Comparison of ENCODE assay signal across 1 cellular context in genomic region chr15:92917606-92918407, GRCh38.
TF ChIP-seq lines count a peak whose summit lies in the region.

No MANE protein-coding gene starts in this region.

TF ChIP-seq in HepG2, 621 proteins besides CTCF, POLR2A, EP300 and RAD21 (continued from another document and continues in another):
- TF ChIP-seq KIAA2018 (CRISPR knock-in tag; IDR thresholded peaks at IDR 0.05; ENCODE audit: borderline replicate concordance) (no peak), YEATS4 (CRISPR knock-in tag; IDR thresholded peaks at IDR 0.05; ENCODE audit: borderline replicate concordance) (peak; percentile 34; the same call in 1 of the 2 replicates), ZNF615 (CRISPR knock-in tag; IDR thresholded peaks at IDR 0.05; ENCODE audit: borderline replicate concordance) (no peak; the same call in 1 of the 2 replicates), MNT (IDR thresholded peaks at IDR 0.05) (no peak), ZNF549 (CRISPR knock-in tag; IDR thresholded peaks at IDR 0.05) (no peak), ERF (CRISPR knock-in tag; IDR thresholded peaks at IDR 0.05) (no peak), TCF7 (IDR thresholded peaks at IDR 0.05; ENCODE audit: low read depth) (peak; percentile 32; the same call in 1 of the 2 replicates), E2F2 (CRISPR knock-in tag; IDR thresholded peaks at IDR 0.05; ENCODE audit: borderline replicate concordance) (no peak), ZNF629 (CRISPR knock-in tag; conservative IDR thresholded peaks at IDR 0.05) (no peak), ZNF557 (CRISPR knock-in tag; IDR thresholded peaks at IDR 0.05) (no peak), ATRX (CRISPR knock-in tag; IDR thresholded peaks at IDR 0.05; ENCODE audit: borderline replicate concordance) (no peak), ZNF563 (CRISPR knock-in tag; IDR thresholded peaks at IDR 0.05) (no peak), ZNF710 (CRISPR knock-in tag; IDR thresholded peaks at IDR 0.05; ENCODE audit: borderline replicate concordance) (no peak), PRDM4 (CRISPR knock-in tag; IDR thresholded peaks at IDR 0.05; ENCODE audit: borderline replicate concordance) (no peak), RXRA (CRISPR knock-in tag; IDR thresholded peaks at IDR 0.05) (no peak), ZNF275 (CRISPR knock-in tag; IDR thresholded peaks at IDR 0.05; ENCODE audit: borderline replicate concordance) (no peak), TBX2 (CRISPR knock-in tag; IDR thresholded peaks at IDR 0.05; ENCODE audit: borderline replicate concordance) (0 out of 2 replicates have a peak, but pooled peaks have one; percentile 17), ZNF607 (CRISPR knock-in tag; IDR thresholded peaks at IDR 0.05; ENCODE audit: borderline replicate concordance) (no peak)
- TF ChIP-seq, protein P1, sequence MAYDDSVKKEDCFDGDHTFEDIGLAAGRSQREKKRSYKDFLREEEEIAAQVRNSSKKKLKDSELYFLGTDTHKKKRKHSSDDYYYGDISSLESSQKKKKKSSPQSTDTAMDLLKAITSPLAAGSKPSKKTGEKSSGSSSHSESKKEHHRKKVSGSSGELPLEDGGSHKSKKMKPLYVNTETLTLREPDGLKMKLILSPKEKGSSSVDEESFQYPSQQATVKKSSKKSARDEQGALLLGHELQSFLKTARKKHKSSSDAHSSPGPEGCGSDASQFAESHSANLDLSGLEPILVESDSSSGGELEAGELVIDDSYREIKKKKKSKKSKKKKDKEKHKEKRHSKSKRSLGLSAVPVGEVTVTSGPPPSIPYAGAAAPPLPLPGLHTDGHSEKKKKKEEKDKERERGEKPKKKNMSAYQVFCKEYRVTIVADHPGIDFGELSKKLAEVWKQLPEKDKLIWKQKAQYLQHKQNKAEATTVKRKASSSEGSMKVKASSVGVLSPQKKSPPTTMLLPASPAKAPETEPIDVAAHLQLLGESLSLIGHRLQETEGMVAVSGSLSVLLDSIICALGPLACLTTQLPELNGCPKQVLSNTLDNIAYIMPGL (CRISPR knock-in tag; IDR thresholded peaks at IDR 0.05; ENCODE audit: borderline replicate concordance in 1 of 2, low read depth in 1 of 2) = peak; percentile 31 to 45; a peak in 2 of 4 replicates
- TF ChIP-seq, protein P2, sequence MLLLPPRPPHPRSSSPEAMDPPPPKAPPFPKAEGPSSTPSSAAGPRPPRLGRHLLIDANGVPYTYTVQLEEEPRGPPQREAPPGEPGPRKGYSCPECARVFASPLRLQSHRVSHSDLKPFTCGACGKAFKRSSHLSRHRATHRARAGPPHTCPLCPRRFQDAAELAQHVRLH (CRISPR knock-in tag; IDR thresholded peaks at IDR 0.05; ENCODE audit: borderline replicate concordance, low read depth) = no peak
- TF ChIP-seq, protein P3, sequence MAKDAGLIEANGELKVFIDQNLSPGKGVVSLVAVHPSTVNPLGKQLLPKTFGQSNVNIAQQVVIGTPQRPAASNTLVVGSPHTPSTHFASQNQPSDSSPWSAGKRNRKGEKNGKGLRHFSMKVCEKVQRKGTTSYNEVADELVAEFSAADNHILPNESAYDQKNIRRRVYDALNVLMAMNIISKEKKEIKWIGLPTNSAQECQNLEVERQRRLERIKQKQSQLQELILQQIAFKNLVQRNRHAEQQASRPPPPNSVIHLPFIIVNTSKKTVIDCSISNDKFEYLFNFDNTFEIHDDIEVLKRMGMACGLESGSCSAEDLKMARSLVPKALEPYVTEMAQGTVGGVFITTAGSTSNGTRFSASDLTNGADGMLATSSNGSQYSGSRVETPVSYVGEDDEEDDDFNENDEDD (CRISPR knock-in tag; IDR thresholded peaks at IDR 0.05; ENCODE audit: borderline replicate concordance) = no peak
- TF ChIP-seq, protein P4, sequence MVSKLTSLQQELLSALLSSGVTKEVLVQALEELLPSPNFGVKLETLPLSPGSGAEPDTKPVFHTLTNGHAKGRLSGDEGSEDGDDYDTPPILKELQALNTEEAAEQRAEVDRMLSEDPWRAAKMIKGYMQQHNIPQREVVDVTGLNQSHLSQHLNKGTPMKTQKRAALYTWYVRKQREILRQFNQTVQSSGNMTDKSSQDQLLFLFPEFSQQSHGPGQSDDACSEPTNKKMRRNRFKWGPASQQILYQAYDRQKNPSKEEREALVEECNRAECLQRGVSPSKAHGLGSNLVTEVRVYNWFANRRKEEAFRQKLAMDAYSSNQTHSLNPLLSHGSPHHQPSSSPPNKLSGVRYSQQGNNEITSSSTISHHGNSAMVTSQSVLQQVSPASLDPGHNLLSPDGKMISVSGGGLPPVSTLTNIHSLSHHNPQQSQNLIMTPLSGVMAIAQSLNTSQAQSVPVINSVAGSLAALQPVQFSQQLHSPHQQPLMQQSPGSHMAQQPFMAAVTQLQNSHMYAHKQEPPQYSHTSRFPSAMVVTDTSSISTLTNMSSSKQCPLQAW (CRISPR knock-in tag; IDR thresholded peaks at IDR 0.05) = peak; percentile 54; the same call in 1 of the 2 replicates
